1 cellular context compared by ENCODE assay signal in genomic region chr7:149409889-149410288, GRCh38.
TF ChIP-seq lines count a peak whose summit lies in the region.

No MANE protein-coding gene starts in this region.

TF ChIP-seq in HepG2, 621 proteins besides CTCF, POLR2A, EP300 and RAD21 (continued from another document):
- TF ChIP-seq ZNF687 (CRISPR knock-in tag; IDR thresholded peaks at IDR 0.05), result no peak
- TF ChIP-seq MAFG (CRISPR knock-in tag; IDR thresholded peaks at IDR 0.05), result no peak
- TF ChIP-seq ARHGAP35 (CRISPR knock-in tag; IDR thresholded peaks at IDR 0.05; ENCODE audit: borderline replicate concordance), result no peak
- no peak for TF ChIP-seq ELF1 (CRISPR knock-in tag; IDR thresholded peaks at IDR 0.05)
